ENCODE assay signal across 14 cellular contexts in the genomic region with DNA sequence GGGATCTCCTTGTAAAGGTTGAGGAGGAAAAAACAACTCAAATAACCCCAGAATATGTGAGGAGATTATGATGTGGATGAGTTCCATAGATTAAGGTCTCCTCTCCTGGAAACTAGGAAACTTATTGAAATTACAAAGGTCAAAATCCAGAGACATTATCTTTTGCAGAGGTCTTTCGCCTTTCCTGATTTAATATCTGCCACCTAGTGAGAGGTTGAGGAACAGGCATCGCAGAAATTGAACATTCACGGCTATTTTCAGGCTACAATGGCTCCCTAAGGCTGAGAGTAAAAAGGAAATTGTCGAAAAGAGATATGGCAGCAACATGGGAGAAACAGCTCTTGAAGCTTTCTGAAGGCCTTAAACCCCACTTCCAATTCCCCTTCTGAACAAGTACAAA.
DNase-seq lines count a peak whose midpoint lies in the region; ATAC-seq and TF ChIP-seq lines count a peak whose summit lies in the region.
"Had no signal": no experiment of that assay in that cellular context is flagged by ENCODE, and none has a peak within 500 bp of the region (broad histone marks: within the 10 kb centered on the region; RNA-seq: fewer than 3 reads in every experiment).

No MANE protein-coding gene starts in this region.

- H3K36me3 Mint-ChIP-seq in GM23338 (ENCODE audit: low read depth): no peaks in the 10 kb centered on the region
- H3K36me3 Mint-ChIP-seq in naive thymus-derived CD4-positive, alpha-beta T cell: no peaks in the 10 kb centered on the region
- H3K36me3 Mint-ChIP-seq: activated CD8-positive, alpha-beta memory T cell treated with anti-CD3 and anti-CD28 coated beads, Interleukin-2, amount 10 ng/mL, durations not matched to agents 7 days and 5 days had no signal

- no peak overlapping the region for H3K4me2 ChIP-seq in GM23338
- H3K4me2 ChIP-seq in PC-9: no peak overlapping the region

- H3K4me3 Mint-ChIP-seq in GM23338: no peak overlapping the region
- H3K4me3 Mint-ChIP-seq in naive thymus-derived CD4-positive, alpha-beta T cell: no peak overlapping the region
- H3K4me3 Mint-ChIP-seq: activated CD8-positive, alpha-beta memory T cell treated with anti-CD3 and anti-CD28 coated beads, Interleukin-2, amount 10 ng/mL, durations not matched to agents 7 days and 5 days had no signal

- peaks cover 9% of the 10 kb centered on the region; the same call in 1 of the 2 replicates for H3K4me1 ChIP-seq in GM23338 (ENCODE audit: insufficient read depth)
- no peaks in the 10 kb centered on the region for H3K4me1 ChIP-seq in PC-9 (replicated peaks; ENCODE audit: insufficient read depth)
- H3K4me1 ChIP-seq in uterus: no peaks in the 10 kb centered on the region
- H3K4me1 ChIP-seq in naive thymus-derived CD4-positive, alpha-beta T cell (ENCODE audit: control insufficient read depth in 2 of 2, insufficient read depth in 2 of 2, low read length in 2 of 2): no peaks in the 10 kb centered on the region
- H3K4me1 ChIP-seq: ascending aorta, esophagus squamous epithelium had no signal

- H2AFZ ChIP-seq in GM23338 (peak overlapping the region; percentile 43; the same call in 1 of the 2 replicates), PC-9 (no peak overlapping the region)

- ATAC-seq in GM23338 (peak; percentile 62), HG03442 (IDR thresholded peaks at IDR 0.05; ENCODE audit: unreplicated experiment) (no peak)
- no peak for ATAC-seq in naive thymus-derived CD4-positive, alpha-beta T cell
- ATAC-seq: activated CD8-positive, alpha-beta memory T cell treated with anti-CD3 and anti-CD28 coated beads, Interleukin-2, amount 10 ng/mL, durations not matched to agents 7 days and 5 days; left cardiac atrium had no signal

- H3K27me3 ChIP-seq in GM23338 (ENCODE audit: insufficient read depth) (no peaks in the 10 kb centered on the region), PC-9 (ENCODE audit: insufficient read depth, low read depth) (no peaks in the 10 kb centered on the region), uterus (no peaks in the 10 kb centered on the region)
- no peaks in the 10 kb centered on the region for H3K27me3 ChIP-seq in naive thymus-derived CD4-positive, alpha-beta T cell (ENCODE audit: control insufficient read depth in 2 of 2, insufficient read depth in 2 of 2, low read length in 2 of 2)
- H3K27me3 ChIP-seq: ascending aorta, esophagus squamous epithelium had no signal

- H3K4me1 Mint-ChIP-seq in GM23338: peaks cover 22% of the 10 kb centered on the region
- no peaks in the 10 kb centered on the region for H3K4me1 Mint-ChIP-seq in naive thymus-derived CD4-positive, alpha-beta T cell
- H3K4me1 Mint-ChIP-seq: activated CD8-positive, alpha-beta memory T cell treated with anti-CD3 and anti-CD28 coated beads, Interleukin-2, amount 10 ng/mL, durations not matched to agents 7 days and 5 days had no signal

- H3K4me3 ChIP-seq in GM23338 (no peak overlapping the region), PC-9 (no peak overlapping the region), fibroblast of villous mesenchyme (ENCODE audit: low read depth, low read length) (no peak overlapping the region), uterus (no peak overlapping the region)
- H3K4me3 ChIP-seq in naive thymus-derived CD4-positive, alpha-beta T cell (ENCODE audit: low read length): no peak overlapping the region
- H3K4me3 ChIP-seq: ascending aorta, esophagus squamous epithelium had no signal

- no peaks in the 10 kb centered on the region for H3K9me3 ChIP-seq in PC-9 (ENCODE audit: insufficient read depth, low read depth)
- no peaks in the 10 kb centered on the region for H3K9me3 ChIP-seq in uterus
- no peaks in the 10 kb centered on the region for H3K9me3 ChIP-seq in naive thymus-derived CD4-positive, alpha-beta T cell (ENCODE audit: control insufficient read depth in 2 of 3, low read length in 3 of 3)
- H3K9me3 ChIP-seq: ascending aorta, esophagus squamous epithelium had no signal

- DNase-seq in AG09319 (ENCODE audit: extremely low read depth, low read depth) (no peak), GM23338 (ENCODE audit: low spot score) (peak; percentile 52), PC-9 (no peak), fibroblast of villous mesenchyme (ENCODE audit: low read depth) (no peak), C1 segment of cervical spinal cord (lab: John Stamatoyannopoulos, UW) (no peak), uterus (no peak)
- DNase-seq in naive thymus-derived CD4-positive, alpha-beta T cell: no peak
- DNase-seq: activated CD8-positive, alpha-beta memory T cell treated with anti-CD3 and anti-CD28 coated beads, Interleukin-2, amount 10 ng/mL, durations not matched to agents 7 days and 5 days; esophagus squamous epithelium; NCI-H226; SW 1271 had no signal

- POLR2A ChIA-PET in PC-9 (lab: Charles Lee; ENCODE audit: unreplicated experiment): no interaction called here
- POLR2A ChIA-PET in naive thymus-derived CD4-positive, alpha-beta T cell (lab: Charles Lee): no interaction called here

- no peaks in the 10 kb centered on the region for H4K20me1 ChIP-seq in GM23338 (replicated peaks; ENCODE audit: insufficient read depth)
- no peaks in the 10 kb centered on the region for H4K20me1 ChIP-seq in PC-9 (ENCODE audit: insufficient read depth)

- peaks cover 2% of the 10 kb centered on the region for H3K27me3 Mint-ChIP-seq in GM23338 (ENCODE audit: insufficient read depth, low read depth, poor library complexity)
- H3K27me3 Mint-ChIP-seq in naive thymus-derived CD4-positive, alpha-beta T cell: peaks cover 0 to 30% (median 13%) of the 10 kb centered on the region in 5 donors
- H3K27me3 Mint-ChIP-seq: activated CD8-positive, alpha-beta memory T cell treated with anti-CD3 and anti-CD28 coated beads, Interleukin-2, amount 10 ng/mL, durations not matched to agents 7 days and 5 days had no signal

- H3F3A ChIP-seq in GM23338 (replicated peaks; ENCODE audit: low read depth): no peaks in the 10 kb centered on the region
- no peaks in the 10 kb centered on the region for H3F3A ChIP-seq in PC-9 (ENCODE audit: insufficient read depth, low read depth)

- 0 out of 2 replicates have a peak overlapping the region, but pooled peaks have one; percentile 32 for H3K27ac Mint-ChIP-seq in GM23338
- H3K27ac Mint-ChIP-seq in naive thymus-derived CD4-positive, alpha-beta T cell: no peak overlapping the region
- H3K27ac Mint-ChIP-seq: activated CD8-positive, alpha-beta memory T cell treated with anti-CD3 and anti-CD28 coated beads, Interleukin-2, amount 10 ng/mL, durations not matched to agents 7 days and 5 days had no signal

- no peaks in the 10 kb centered on the region for H3K36me3 ChIP-seq in GM23338 (ENCODE audit: insufficient read depth)
- H3K36me3 ChIP-seq in PC-9 (ENCODE audit: low read depth): no peaks in the 10 kb centered on the region
- H3K36me3 ChIP-seq in uterus: no peaks in the 10 kb centered on the region
- no peaks in the 10 kb centered on the region for H3K36me3 ChIP-seq in naive thymus-derived CD4-positive, alpha-beta T cell (ENCODE audit: control insufficient read depth in 2 of 3, insufficient read depth in 3 of 3, low read length in 3 of 3)
- H3K36me3 ChIP-seq: ascending aorta, esophagus squamous epithelium had no signal

- no TSS peak for BruUV-seq in PC-9 (replicated peaks; lab: Mats Ljungman, UMichigan)

- CTCF ChIA-PET in PC-9 (lab: Charles Lee): interaction anchor here (3.3 kb wide), 1 partner anchor 733 kb away, joined by 7 read pairs; no protein-coding TSS in a partner anchor
- CTCF ChIA-PET in naive thymus-derived CD4-positive, alpha-beta T cell (lab: Charles Lee): no interaction called here

- no peak overlapping the region for H3K27ac ChIP-seq in GM23338 (ENCODE audit: low read depth)
- H3K27ac ChIP-seq in PC-9: no peak overlapping the region
- H3K27ac ChIP-seq in uterus: no peak overlapping the region
- H3K27ac ChIP-seq in naive thymus-derived CD4-positive, alpha-beta T cell (ENCODE audit: low read depth, low read length): no peak overlapping the region
- H3K27ac ChIP-seq: ascending aorta, esophagus squamous epithelium had no signal

- peak; percentile 20 for TF ChIP-seq CTCF in AG09319 (IDR thresholded peaks at IDR 0.05; ENCODE audit: low read depth, low read length)
- peak; percentile 47 to 67 for TF ChIP-seq CTCF in GM23338 (conservative IDR thresholded peaks at IDR 0.05; ENCODE audit: low read depth in 2 of 2)
- peak; percentile 49 for TF ChIP-seq CTCF in PC-9 (conservative IDR thresholded peaks at IDR 0.05)
- TF ChIP-seq CTCF in fibroblast of villous mesenchyme (IDR thresholded peaks at IDR 0.05; ENCODE audit: insufficient read depth, low read depth, low read length): peak; percentile 33
- TF ChIP-seq CTCF in uterus (IDR thresholded peaks at IDR 0.05): no peak

- intact Hi-C loops in PC-9 (cut with micrococcal nuclease; ENCODE audit: unreplicated experiment) (no loop called here), uterus (cut with DNase I; ENCODE audit: low total_unique reads) (no loop called here)
- intact Hi-C loops in naive thymus-derived CD4-positive, alpha-beta T cell (cut with micrococcal nuclease): no loop called here

- TF ChIP-seq POLR2A in uterus (IDR thresholded peaks at IDR 0.05): no peak

- no peaks in the 10 kb centered on the region for H3K9me3 Mint-ChIP-seq in GM23338
- peaks cover 0 to 8% (median 2%) of the 10 kb centered on the region in 11 donors for H3K9me3 Mint-ChIP-seq in naive thymus-derived CD4-positive, alpha-beta T cell

- H3K9me2 ChIP-seq in GM23338 (ENCODE audit: insufficient read depth) (no peaks in the 10 kb centered on the region), PC-9 (ENCODE audit: insufficient read depth) (no peaks in the 10 kb centered on the region)

- H3K79me2 ChIP-seq in GM23338 (replicated peaks; ENCODE audit: insufficient read depth): no peaks in the 10 kb centered on the region
- no peaks in the 10 kb centered on the region for H3K79me2 ChIP-seq in PC-9 (ENCODE audit: low read depth)

TF ChIP-seq in GM23338, 12 proteins besides CTCF, POLR2A, EP300 and RAD21:
- TF ChIP-seq POLR2AphosphoS5 (IDR thresholded peaks at IDR 0.05; ENCODE audit: low read depth) (no peak), CREB1 (CRISPR knock-in tag; IDR thresholded peaks at IDR 0.05; ENCODE audit: low read depth) (no peak)

Comparison
In these comparisons a context has a peak if more than half of its experiments do, and no peak if none do; other contexts are left out.
1. CTCF ChIP-seq: peak in AG09319 (single experiment), GM23338 (2 of 2), PC-9 (single experiment) and fibroblast of villous mesenchyme (single experiment); none in uterus (0 of 4).